Comparison of ENCODE assay signal across 15 cellular contexts in genomic region chr3:100499651-100500050, GRCh38. TPM values are rescaled to one million over a fixed set of nuclear protein-coding genes. Genes with fewer than 3 reads are reported as not detected.
A peak's percentile ranks its signal among the peaks of the same experiment; 100 is the strongest.
DNase-seq lines count a peak whose midpoint lies in the region; ATAC-seq and TF ChIP-seq lines count a peak whose summit lies in the region.
"Had no signal": no experiment of that assay in that cellular context is flagged by ENCODE, and none has a peak within 500 bp of the region (broad histone marks: within the 10 kb centered on the region; RNA-seq: fewer than 3 reads in every experiment).

No MANE protein-coding gene starts in this region.

- H3K36me3 ChIP-seq in Karpas-422 (ENCODE audit: insufficient read depth, low read length), result no peaks in the 10 kb centered on the region

- H3K9me2 ChIP-seq in Karpas-422 (replicated peaks; ENCODE audit: insufficient read depth, low read length), result no peaks in the 10 kb centered on the region

- no peaks in the 10 kb centered on the region for H3K4me1 Mint-ChIP-seq in natural killer cell treated with Interleukin-12 subunit alpha and Interleukin-12 subunit beta and Interleukin-15 and Interleukin-18, amount 100 ng/mL, for 72 hours (ENCODE audit: low read depth in 2 of 2)
- H3K4me1 Mint-ChIP-seq: CD4-positive, CD25-positive, alpha-beta regulatory T cell had no signal

- H3K9me3 Mint-ChIP-seq in natural killer cell treated with Interleukin-12 subunit alpha and Interleukin-12 subunit beta and Interleukin-15 and Interleukin-18, amount 100 ng/mL, for 72 hours, result no peaks in the 10 kb centered on the region
- H3K9me3 Mint-ChIP-seq: CD8-positive, alpha-beta T cell; GM23338; H9 had no signal

- peak; percentile 66 for ATAC-seq in left lobe of liver
- ATAC-seq in natural killer cell treated with Interleukin-12 subunit alpha and Interleukin-12 subunit beta and Interleukin-15 and Interleukin-18, amount 100 ng/mL, for 72 hours, result no peak
- ATAC-seq: CD8-positive, alpha-beta T cell; GM23338; HCT116 had no signal

- no peaks in the 10 kb centered on the region for H4K20me1 ChIP-seq in Karpas-422 (ENCODE audit: insufficient read depth, low read depth, low read length)

- H3K4me1 ChIP-seq in Karpas-422 (ENCODE audit: low read length), result no peaks in the 10 kb centered on the region

- H3K27me3 Mint-ChIP-seq in natural killer cell treated with Interleukin-12 subunit alpha and Interleukin-12 subunit beta and Interleukin-15 and Interleukin-18, amount 100 ng/mL, for 72 hours, result peaks cover 22 to 31% of the 10 kb centered on the region in 2 donors

- no peak overlapping the region for H3K27ac Mint-ChIP-seq in natural killer cell treated with Interleukin-12 subunit alpha and Interleukin-12 subunit beta and Interleukin-15 and Interleukin-18, amount 100 ng/mL, for 72 hours
- H3K27ac Mint-ChIP-seq: CD4-positive, CD25-positive, alpha-beta regulatory T cell; CD8-positive, alpha-beta T cell; GM23338 had no signal

- no peaks in the 10 kb centered on the region for H3K79me2 ChIP-seq in Karpas-422 (ENCODE audit: low read length)

- H3K9me3 ChIP-seq in Karpas-422 (ENCODE audit: low read length), result no peaks in the 10 kb centered on the region
- H3K9me3 ChIP-seq: Caco-2 had no signal

- H3K27ac ChIP-seq in 22Rv1 (peak overlapping the region; percentile 42), Karpas-422 (ENCODE audit: low read length) (no peak overlapping the region)

- no peak overlapping the region for H3K9ac ChIP-seq in Karpas-422 (ENCODE audit: low read length)

- no peak overlapping the region for H3K4me3 ChIP-seq in Karpas-422 (ENCODE audit: low read length)
- H3K4me3 ChIP-seq: GM23338 had no signal

- H3K4me2 ChIP-seq in Karpas-422 (ENCODE audit: low read depth, low read length, poor library complexity, severe bottlenecking), result no peak overlapping the region
- H3K4me2 ChIP-seq: GM23338 had no signal

- TF ChIP-seq CTCF in 22Rv1 (IDR thresholded peaks at IDR 0.05), result no peak

- no peaks in the 10 kb centered on the region for H3K36me3 Mint-ChIP-seq in natural killer cell treated with Interleukin-12 subunit alpha and Interleukin-12 subunit beta and Interleukin-15 and Interleukin-18, amount 100 ng/mL, for 72 hours
- H3K36me3 Mint-ChIP-seq: CD4-positive, CD25-positive, alpha-beta regulatory T cell; CD8-positive, alpha-beta T cell had no signal

- no peak overlapping the region for H3K4me3 Mint-ChIP-seq in natural killer cell treated with Interleukin-12 subunit alpha and Interleukin-12 subunit beta and Interleukin-15 and Interleukin-18, amount 100 ng/mL, for 72 hours
- H3K4me3 Mint-ChIP-seq: CD4-positive, CD25-positive, alpha-beta regulatory T cell; CD8-positive, alpha-beta T cell; GM23338; H9 had no signal

- DNase-seq in Karpas-422 (peak; percentile 4), left lobe of liver (ENCODE audit: low spot score) (no peak), NOMO-1 treated with dmso at 0.1 percent for 144 hours (lab: John Stamatoyannopoulos, UW; ENCODE audit: unreplicated experiment) (no peak), DMS114 treated with DMSO at 0.1 percent for 48 hours (lab: John Stamatoyannopoulos, UW; ENCODE audit: unreplicated experiment) (no peak)
- no peak for DNase-seq in natural killer cell treated with Interleukin-12 subunit alpha and Interleukin-12 subunit beta and Interleukin-15 and Interleukin-18, amount 100 ng/mL, for 72 hours (ENCODE audit: low spot score)
- DNase-seq: C1 segment of cervical spinal cord; Caco-2; CD4-positive, CD25-positive, alpha-beta regulatory T cell; CD8-positive, alpha-beta T cell; DMS79 treated with DMSO at 0.1 percent for 48 hours; GF-D8; H9 had no signal

- H3K27me3 ChIP-seq in Karpas-422 (ENCODE audit: low read length), result no peaks in the 10 kb centered on the region

- no peak overlapping the region for H2AFZ ChIP-seq in Karpas-422 (ENCODE audit: low read length)
- H2AFZ ChIP-seq: GM23338 had no signal

RNA-seq across cellular contexts. Expression of gene TMEM45A, which starts 7.2 kb away (rescaled TPM):
- total RNA-seq in Karpas-422 (2014; rRNA removed; shearing (Covaris generic); ENCODE audit: low replicate concordance), result 0.11 and 1.3 TPM in 2 replicates
- total RNA-seq in left lobe of liver, result 62.7 TPM
- total RNA-seq in natural killer cell treated with Interleukin-12 subunit alpha and Interleukin-12 subunit beta and Interleukin-15 and Interleukin-18, amount 100 ng/mL, for 72 hours, result 1 to 10 TPM; 1.1 to 4.5 TPM

Comparison
In these comparisons a context has a peak if more than half of its experiments do, and no peak if none do; other contexts are left out.
1. RNA of gene TMEM45A, which starts 7.2 kb away (total RNA-seq): 62.7 TPM in left lobe of liver (single experiment); 1.1 to 4.5 TPM in natural killer cell treated with Interleukin-12 subunit alpha and Interleukin-12 subunit beta and Interleukin-15 and Interleukin-18, amount 100 ng/mL, for 72 hours and 0.11 to 1.3 TPM in Karpas-422; every median in the first group is over 10 times any median in the second.